ENCODE assay signal across 17 cellular contexts in the genomic region with DNA sequence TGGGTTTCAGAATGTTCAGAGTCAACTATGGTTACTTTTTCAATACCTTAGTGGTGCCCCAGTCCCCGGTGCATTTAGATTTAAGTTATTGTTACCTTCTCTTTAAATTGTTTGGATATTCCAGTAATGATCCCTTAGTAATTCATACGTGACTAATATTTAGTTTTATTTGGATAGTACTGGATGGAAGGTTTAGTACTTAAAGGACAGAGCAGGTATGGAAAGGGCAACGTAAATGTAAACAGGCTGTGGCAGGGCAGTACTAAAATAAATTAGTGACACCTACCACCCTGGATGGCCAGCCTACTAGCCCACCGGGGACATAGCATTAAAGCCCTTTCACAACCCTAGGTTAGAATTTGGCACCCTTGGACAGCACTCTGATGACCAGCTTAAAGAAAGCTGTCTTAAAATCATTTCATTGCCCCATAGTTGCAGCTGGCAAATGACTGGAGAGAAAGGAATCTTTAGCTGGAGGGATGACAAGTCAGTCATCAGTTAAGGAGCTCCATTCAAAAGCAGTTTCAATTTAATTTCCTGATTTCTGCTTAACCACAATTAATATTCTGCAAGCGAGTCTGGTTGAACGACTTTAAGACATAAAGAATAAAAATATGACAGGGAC. TPM values are rescaled to one million over a fixed set of nuclear protein-coding genes. Genes with fewer than 3 reads are reported as not detected.
DNase-seq lines count a peak whose midpoint lies in the region; ATAC-seq and TF ChIP-seq lines count a peak whose summit lies in the region.
"Had no signal": no experiment of that assay in that cellular context is flagged by ENCODE, and none has a peak within 500 bp of the region (broad histone marks: within the 10 kb centered on the region; RNA-seq: fewer than 3 reads in every experiment).

No MANE protein-coding gene starts in this region.

- no peak overlapping the region for H2AFZ ChIP-seq in fibroblast of lung (ENCODE audit: low read length)

- no peaks in the 10 kb centered on the region for H3K9me3 ChIP-seq in fibroblast of lung (ENCODE audit: control insufficient read depth, insufficient read depth, low read depth, low read length)
- no peaks in the 10 kb centered on the region for H3K9me3 ChIP-seq in T-helper 17 cell (ENCODE audit: control insufficient read depth, low read length, poor library complexity, severe bottlenecking)
- H3K9me3 ChIP-seq: SJCRH30 had no signal

- H3K27me3 Mint-ChIP-seq in T-helper 17 cell: peaks cover 5% of the 10 kb centered on the region
- H3K27me3 Mint-ChIP-seq: brain had no signal

- no peaks in the 10 kb centered on the region for H3K79me2 ChIP-seq in fibroblast of lung (ENCODE audit: control insufficient read depth, insufficient read depth, low read length)

- H3K27ac Mint-ChIP-seq in T-helper 17 cell: no peak overlapping the region
- H3K27ac Mint-ChIP-seq: immature natural killer cell; naive thymus-derived CD4-positive, alpha-beta T cell had no signal

- DNase-seq in GM04504 (ENCODE audit: low read depth): peak; percentile 40
- DNase-seq in fibroblast of lung (ENCODE audit: low read depth in 2 of 2): peak; percentile 77 to 85
- DNase-seq in renal cortical epithelial cell (ENCODE audit: low read depth): peak; percentile 1
- no peak for DNase-seq in T-helper 17 cell
- DNase-seq in hippocampal formation (lab: John Stamatoyannopoulos, UW): no peak
- DNase-seq in GM13976 (ENCODE audit: low spot score): no peak
- DNase-seq: activated T-cell treated with anti-CD3 and anti-CD28 coated beads, Interleukin-2, amount 50 U/mL, for 4 hours; erythroblast; immature natural killer cell; naive thymus-derived CD4-positive, alpha-beta T cell; NCI-H1417 treated with DMSO at 0.1 percent for 48 hours; NCI-H748 treated with DMSO at 0.1 percent for 48 hours; SJCRH30; small intestine had no signal

- ATAC-seq in SK-N-SH treated with all-trans-retinoic acid at 6 μM for 48 hours (peak; percentile 74), T-helper 17 cell (no peak), GM21390 (IDR thresholded peaks at IDR 0.05; ENCODE audit: unreplicated experiment) (no peak)
- ATAC-seq: activated T-cell treated with anti-CD3 and anti-CD28 coated beads, Interleukin-2, amount 50 U/mL, for 4 hours; naive thymus-derived CD4-positive, alpha-beta T cell had no signal

- H3K36me3 ChIP-seq in fibroblast of lung (ENCODE audit: control insufficient read depth, insufficient read depth, low read length): no peaks in the 10 kb centered on the region
- H3K36me3 ChIP-seq: SJCRH30 had no signal

- peaks cover 4% of the 10 kb centered on the region for H3K4me1 ChIP-seq in fibroblast of lung (ENCODE audit: control insufficient read depth, extremely low read depth, insufficient read depth, low read length)
- H3K4me1 ChIP-seq: SJCRH30 had no signal

- H3K4me3 Mint-ChIP-seq in T-helper 17 cell: no peak overlapping the region
- H3K4me3 Mint-ChIP-seq: activated T-cell treated with anti-CD3 and anti-CD28 coated beads, Interleukin-2, amount 50 U/mL, for 4 hours; immature natural killer cell; naive thymus-derived CD4-positive, alpha-beta T cell had no signal

- H3K27me3 ChIP-seq in fibroblast of lung (ENCODE audit: control insufficient read depth, insufficient read depth, low read length): peaks cover 2% of the 10 kb centered on the region
- H3K27me3 ChIP-seq: SJCRH30 had no signal

- no peaks in the 10 kb centered on the region for H4K20me1 ChIP-seq in fibroblast of lung (ENCODE audit: control insufficient read depth, extremely low read depth, insufficient read depth, low read length)

- in situ Hi-C loops in GM13976 (cut with MboI; ENCODE audit: low sequenced_read_pairs, unreplicated experiment): no loop called here

- no peaks in the 10 kb centered on the region for H3K4me1 Mint-ChIP-seq in T-helper 17 cell
- H3K4me1 Mint-ChIP-seq: immature natural killer cell; naive thymus-derived CD4-positive, alpha-beta T cell had no signal

- peak overlapping the region; percentile 67 for H3K27ac ChIP-seq in fibroblast of lung (ENCODE audit: insufficient read depth, low read length)
- H3K27ac ChIP-seq: SJCRH30 had no signal

- peak overlapping the region; percentile 75 for H3K4me2 ChIP-seq in fibroblast of lung (ENCODE audit: extremely low read depth, insufficient read depth, low read length)

- TF ChIP-seq CTCF in fibroblast of lung (conservative IDR thresholded peaks at IDR 0.05 in 1 of 2, IDR thresholded peaks at IDR 0.05 in 1 of 2; ENCODE audit: low read depth in 1 of 2, low read length in 2 of 2): no peak
- TF ChIP-seq CTCF in GM13976 (IDR thresholded peaks at IDR 0.05; ENCODE audit: borderline replicate concordance, control extremely low read depth, extremely low read depth, insufficient read depth, missing control alignments): no peak

- no peak overlapping the region for H3K9ac ChIP-seq in fibroblast of lung (ENCODE audit: insufficient read depth, low read length)

- no peaks in the 10 kb centered on the region for H3K36me3 Mint-ChIP-seq in T-helper 17 cell (ENCODE audit: low read depth)
- H3K36me3 Mint-ChIP-seq: immature natural killer cell; naive thymus-derived CD4-positive, alpha-beta T cell had no signal

- H3K4me3 ChIP-seq in fibroblast of lung (replicated peaks in 1 of 4; ENCODE audit: control extremely low read depth in 1 of 4, insufficient read depth in 1 of 4, low read depth in 3 of 4, low read length in 4 of 4): peak overlapping the region; percentile 28 to 52 (median 36)
- H3K4me3 ChIP-seq: SJCRH30 had no signal

TF ChIP-seq in SK-N-SH treated with all-trans-retinoic acid at 6 μM for 48 hours, 23 proteins besides CTCF, POLR2A, EP300 and RAD21:
- TF ChIP-seq, protein P1, sequence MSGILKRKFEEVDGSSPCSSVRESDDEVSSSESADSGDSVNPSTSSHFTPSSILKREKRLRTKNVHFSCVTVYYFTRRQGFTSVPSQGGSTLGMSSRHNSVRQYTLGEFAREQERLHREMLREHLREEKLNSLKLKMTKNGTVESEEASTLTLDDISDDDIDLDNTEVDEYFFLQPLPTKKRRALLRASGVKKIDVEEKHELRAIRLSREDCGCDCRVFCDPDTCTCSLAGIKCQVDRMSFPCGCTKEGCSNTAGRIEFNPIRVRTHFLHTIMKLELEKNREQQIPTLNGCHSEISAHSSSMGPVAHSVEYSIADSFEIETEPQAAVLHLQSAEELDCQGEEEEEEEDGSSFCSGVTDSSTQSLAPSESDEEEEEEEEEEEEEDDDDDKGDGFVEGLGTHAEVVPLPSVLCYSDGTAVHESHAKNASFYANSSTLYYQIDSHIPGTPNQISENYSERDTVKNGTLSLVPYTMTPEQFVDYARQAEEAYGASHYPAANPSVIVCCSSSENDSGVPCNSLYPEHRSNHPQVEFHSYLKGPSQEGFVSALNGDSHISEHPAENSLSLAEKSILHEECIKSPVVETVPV (CRISPR knock-in tag; IDR thresholded peaks at IDR 0.05): no peak
- 0 out of 2 replicates have a peak, but pooled peaks have one; percentile 38 for TF ChIP-seq ISL1 (CRISPR knock-in tag; IDR thresholded peaks at IDR 0.05)

RNA-seq across cellular contexts. Expression of a gene that starts 16.4 kb away (rescaled TPM):
- total RNA-seq in fibroblast of lung (0.17 TPM in 1 of 2 replicates, not detected in the other), renal cortical epithelial cell (0.17 TPM in 1 of 2 replicates, not detected in the other), T-helper 17 cell (not detected)
- polyA plus RNA-seq in fibroblast of lung: 0.12 and 0.17 TPM in 2 replicates
- 0.14 TPM in 1 of 2 replicates, not detected in the other for polyA plus RNA-seq in fibroblast of lung (2012)
- polyA minus RNA-seq in fibroblast of lung (ENCODE audit: low replicate concordance): 0.12 TPM in 1 of 2 replicates, not detected in the other
- total RNA-seq: activated T-cell treated with anti-CD3 and anti-CD28 coated beads, Interleukin-2, amount 50 U/mL, for 4 hours; naive thymus-derived CD4-positive, alpha-beta T cell; SJCRH30 had no signal
- polyA plus RNA-seq: immature natural killer cell; naive thymus-derived CD4-positive, alpha-beta T cell had no signal

RNA-seq across cellular contexts. Expression of a gene that starts 39.0 kb away (rescaled TPM):
- 0.50 and 0.77 TPM in 2 replicates for total RNA-seq in fibroblast of lung
- polyA plus RNA-seq in fibroblast of lung: 0.47 and 0.90 TPM in 2 replicates
- polyA plus RNA-seq in fibroblast of lung (2012): 0.32 and 0.47 TPM in 2 replicates
- polyA minus RNA-seq in fibroblast of lung (ENCODE audit: low replicate concordance): 0.07 TPM in 1 of 2 replicates, not detected in the other
- 1.9 and 3.4 TPM in 2 replicates for total RNA-seq in renal cortical epithelial cell
- under 1 TPM; 0.18 to 0.25 TPM for total RNA-seq in T-helper 17 cell

Comparison
In these comparisons a context has a peak if more than half of its experiments do, and no peak if none do; other contexts are left out.
1. DNase-seq: peak in GM04504 (single experiment), fibroblast of lung (2 of 2) and renal cortical epithelial cell (single experiment); none in T-helper 17 cell (0 of 3), hippocampal formation (0 of 2) and GM13976 (single experiment).